Comparison of ENCODE assay signal across 14 cellular contexts in the genomic region with DNA sequence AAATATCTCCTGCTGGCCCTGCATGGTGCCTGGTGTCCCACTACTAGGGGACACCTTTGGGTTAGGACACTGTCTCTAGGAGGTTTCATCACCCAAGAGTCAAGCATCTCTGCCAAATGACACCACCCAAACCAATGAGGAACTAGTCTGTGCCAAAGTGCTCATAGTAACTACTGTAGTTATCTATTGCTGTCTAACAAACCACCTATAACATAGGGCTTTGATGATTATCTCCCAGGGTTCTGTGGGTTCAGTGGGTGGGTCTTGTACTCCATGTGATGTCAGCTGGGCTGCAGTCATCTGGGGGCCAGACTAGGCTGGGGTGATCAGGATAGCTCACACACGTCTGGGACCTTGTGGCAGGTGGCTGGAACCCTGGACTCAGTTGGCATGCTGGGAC. TPM values are rescaled to one million over a fixed set of nuclear protein-coding genes. Genes with fewer than 3 reads are reported as not detected.
A peak's percentile ranks its signal among the peaks of the same experiment; 100 is the strongest.
DNase-seq lines count a peak whose midpoint lies in the region; ATAC-seq and TF ChIP-seq lines count a peak whose summit lies in the region.
"Had no signal": no experiment of that assay in that cellular context is flagged by ENCODE, and none has a peak within 500 bp of the region (broad histone marks: within the 10 kb centered on the region; RNA-seq: fewer than 3 reads in every experiment).

No MANE protein-coding gene starts in this region.

- H3K36me3 ChIP-seq in left ventricle myocardium inferior = peaks cover 80% of the 10 kb centered on the region

- H3K27me3 Mint-ChIP-seq in activated CD8-positive, alpha-beta T cell treated with anti-CD3 and anti-CD28 coated beads, Interleukin-2, amount 10 ng/mL, durations not matched to agents 7 days and 5 days (ENCODE audit: low read depth) = no peaks in the 10 kb centered on the region
- H3K27me3 Mint-ChIP-seq in activated CD8-positive, alpha-beta T cell treated with anti-CD3 and anti-CD28 coated beads for 36 hours = no peaks in the 10 kb centered on the region
- H3K27me3 Mint-ChIP-seq in activated T-helper 2 cell treated with anti-CD3 and anti-CD28 coated beads, Interferon-gamma antibody, Interleukin-2, Interleukin-4, amounts not matched to agents 10 μg/mL and 5 μg/mL and 100 μg/mL, durations not matched to agents 14 hours and 24 hours and 36 hours (ENCODE audit: low read depth) = no peaks in the 10 kb centered on the region
- H3K27me3 Mint-ChIP-seq: CD4-positive, alpha-beta T cell had no signal

- peak overlapping the region; percentile 10 for H3K27ac Mint-ChIP-seq in activated CD8-positive, alpha-beta T cell treated with anti-CD3 and anti-CD28 coated beads, Interleukin-2, amount 10 ng/mL, durations not matched to agents 7 days and 5 days
- no peak overlapping the region for H3K27ac Mint-ChIP-seq in activated CD8-positive, alpha-beta T cell treated with anti-CD3 and anti-CD28 coated beads for 36 hours
- H3K27ac Mint-ChIP-seq in activated T-helper 2 cell treated with anti-CD3 and anti-CD28 coated beads, Interferon-gamma antibody, Interleukin-2, Interleukin-4, amounts not matched to agents 10 μg/mL and 5 μg/mL and 100 μg/mL, durations not matched to agents 14 hours and 24 hours and 36 hours = peak overlapping the region; percentile 16
- H3K27ac Mint-ChIP-seq in stimulated activated effector memory CD8-positive, alpha-beta T cell treated with anti-CD3 and anti-CD28 coated beads, Interleukin-12 subunit alpha, Interleukin-12 subunit beta, amount 100 ng/mL, for 72 hours = peak overlapping the region; percentile 78
- H3K27ac Mint-ChIP-seq: CD4-positive, alpha-beta T cell had no signal

- TF ChIP-seq CTCF in activated CD8-positive, alpha-beta T cell treated with anti-CD3 and anti-CD28 coated beads for 36 hours (IDR thresholded peaks at IDR 0.05) = no peak
- TF ChIP-seq CTCF in left ventricle myocardium inferior (IDR thresholded peaks at IDR 0.05; ENCODE audit: borderline replicate concordance) = no peak

- H3K4me3 ChIP-seq in left ventricle myocardium inferior = no peak overlapping the region

- intact Hi-C loops in activated CD8-positive, alpha-beta T cell treated with anti-CD3 and anti-CD28 coated beads for 36 hours (cut with micrococcal nuclease) = no loop called here
- intact Hi-C loops in left ventricle myocardium inferior (cut with micrococcal nuclease) (no loop called here), left cardiac atrium (cut with DNase I) (no loop called here)
- intact Hi-C loops in activated T-helper 2 cell treated with anti-CD3 and anti-CD28 coated beads, Interferon-gamma antibody, Interleukin-2, Interleukin-4, amounts not matched to agents 10 μg/mL and 5 μg/mL and 100 μg/mL, durations not matched to agents 14 hours and 24 hours and 36 hours (cut with micrococcal nuclease) = no loop called here

- H3K27ac ChIP-seq in left ventricle myocardium inferior (replicated peaks) = peak overlapping the region; percentile 87

- H3K4me1 Mint-ChIP-seq in activated CD8-positive, alpha-beta T cell treated with anti-CD3 and anti-CD28 coated beads, Interleukin-2, amount 10 ng/mL, durations not matched to agents 7 days and 5 days (ENCODE audit: low read depth) = peaks cover 65% of the 10 kb centered on the region
- peaks cover 29% of the 10 kb centered on the region for H3K4me1 Mint-ChIP-seq in activated CD8-positive, alpha-beta T cell treated with anti-CD3 and anti-CD28 coated beads for 36 hours (ENCODE audit: low read depth)
- H3K4me1 Mint-ChIP-seq in activated T-helper 2 cell treated with anti-CD3 and anti-CD28 coated beads, Interferon-gamma antibody, Interleukin-2, Interleukin-4, amounts not matched to agents 10 μg/mL and 5 μg/mL and 100 μg/mL, durations not matched to agents 14 hours and 24 hours and 36 hours (ENCODE audit: low read depth) = peaks cover 44% of the 10 kb centered on the region
- peaks cover 30% of the 10 kb centered on the region for H3K4me1 Mint-ChIP-seq in stimulated activated effector memory CD8-positive, alpha-beta T cell treated with anti-CD3 and anti-CD28 coated beads, Interleukin-12 subunit alpha, Interleukin-12 subunit beta, amount 100 ng/mL, for 72 hours

- DNase-seq in activated CD8-positive, alpha-beta T cell treated with anti-CD3 and anti-CD28 coated beads, Interleukin-2, amount 10 ng/mL, durations not matched to agents 7 days and 5 days = no peak
- DNase-seq in activated CD8-positive, alpha-beta T cell treated with anti-CD3 and anti-CD28 coated beads for 36 hours = no peak
- no peak for DNase-seq in left ventricle myocardium inferior
- no peak for DNase-seq in left cardiac atrium
- DNase-seq in activated T-helper 2 cell treated with anti-CD3 and anti-CD28 coated beads, Interferon-gamma antibody, Interleukin-2, Interleukin-4, amounts not matched to agents 10 μg/mL and 5 μg/mL and 100 μg/mL, durations not matched to agents 14 hours and 24 hours and 36 hours (ENCODE audit: low spot score) = no peak
- DNase-seq in stimulated activated effector memory CD8-positive, alpha-beta T cell treated with anti-CD3 and anti-CD28 coated beads, Interleukin-12 subunit alpha, Interleukin-12 subunit beta, amount 100 ng/mL, for 72 hours (ENCODE audit: low spot score in 2 of 2) = no peak
- DNase-seq in GOT3 (lab: John Stamatoyannopoulos, UW) = no peak
- DNase-seq in HPDE6-E6E7 (ENCODE audit: extremely low spot score) = no peak
- DNase-seq: 8988T; C1 segment of cervical spinal cord; Calu3; CD4-positive, alpha-beta T cell; DMS 273 treated with DMSO at 0.1 percent for 48 hours had no signal

- no peaks in the 10 kb centered on the region for H3K27me3 ChIP-seq in left ventricle myocardium inferior (ENCODE audit: low read depth)

- H3K4me3 Mint-ChIP-seq in activated CD8-positive, alpha-beta T cell treated with anti-CD3 and anti-CD28 coated beads, Interleukin-2, amount 10 ng/mL, durations not matched to agents 7 days and 5 days = no peak overlapping the region
- no peak overlapping the region for H3K4me3 Mint-ChIP-seq in activated CD8-positive, alpha-beta T cell treated with anti-CD3 and anti-CD28 coated beads for 36 hours
- H3K4me3 Mint-ChIP-seq in activated T-helper 2 cell treated with anti-CD3 and anti-CD28 coated beads, Interferon-gamma antibody, Interleukin-2, Interleukin-4, amounts not matched to agents 10 μg/mL and 5 μg/mL and 100 μg/mL, durations not matched to agents 14 hours and 24 hours and 36 hours (ENCODE audit: low read depth) = no peak overlapping the region
- H3K4me3 Mint-ChIP-seq in stimulated activated effector memory CD8-positive, alpha-beta T cell treated with anti-CD3 and anti-CD28 coated beads, Interleukin-12 subunit alpha, Interleukin-12 subunit beta, amount 100 ng/mL, for 72 hours = no peak overlapping the region
- H3K4me3 Mint-ChIP-seq: CD4-positive, alpha-beta T cell had no signal

- POLR2A ChIA-PET in activated CD8-positive, alpha-beta T cell treated with anti-CD3 and anti-CD28 coated beads, Interleukin-2, amount 10 ng/mL, durations not matched to agents 7 days and 5 days (lab: Charles Lee) = no interaction called here
- POLR2A ChIA-PET in activated CD8-positive, alpha-beta T cell treated with anti-CD3 and anti-CD28 coated beads for 36 hours (lab: Charles Lee) = no interaction called here

- CTCF ChIA-PET in activated CD8-positive, alpha-beta T cell treated with anti-CD3 and anti-CD28 coated beads, Interleukin-2, amount 10 ng/mL, durations not matched to agents 7 days and 5 days (lab: Charles Lee) = interaction anchor here (1.1 to 2.8 kb wide), 3 partner anchors 10 to 294 kb away, joined by 3 to 11 read pairs (median 10); a partner anchor contains a TSS
- CTCF ChIA-PET in activated CD8-positive, alpha-beta T cell treated with anti-CD3 and anti-CD28 coated beads for 36 hours (lab: Charles Lee) = interaction anchor here (1.0 to 1.7 kb wide), 3 partner anchors 9 to 364 kb away, joined by 3 to 7 read pairs (median 3); no protein-coding TSS in a partner anchor

- H3K9me3 Mint-ChIP-seq in activated CD8-positive, alpha-beta T cell treated with anti-CD3 and anti-CD28 coated beads, Interleukin-2, amount 10 ng/mL, durations not matched to agents 7 days and 5 days (ENCODE audit: insufficient read depth) = no peaks in the 10 kb centered on the region
- no peaks in the 10 kb centered on the region for H3K9me3 Mint-ChIP-seq in activated CD8-positive, alpha-beta T cell treated with anti-CD3 and anti-CD28 coated beads for 36 hours
- peaks cover 4% of the 10 kb centered on the region for H3K9me3 Mint-ChIP-seq in activated T-helper 2 cell treated with anti-CD3 and anti-CD28 coated beads, Interferon-gamma antibody, Interleukin-2, Interleukin-4, amounts not matched to agents 10 μg/mL and 5 μg/mL and 100 μg/mL, durations not matched to agents 14 hours and 24 hours and 36 hours
- no peaks in the 10 kb centered on the region for H3K9me3 Mint-ChIP-seq in stimulated activated effector memory CD8-positive, alpha-beta T cell treated with anti-CD3 and anti-CD28 coated beads, Interleukin-12 subunit alpha, Interleukin-12 subunit beta, amount 100 ng/mL, for 72 hours
- H3K9me3 Mint-ChIP-seq: CD4-positive, alpha-beta T cell had no signal

- H3K4me1 ChIP-seq in left ventricle myocardium inferior = peaks cover 97% of the 10 kb centered on the region

- H3K36me3 Mint-ChIP-seq in activated CD8-positive, alpha-beta T cell treated with anti-CD3 and anti-CD28 coated beads, Interleukin-2, amount 10 ng/mL, durations not matched to agents 7 days and 5 days (ENCODE audit: low read depth) = peaks cover 43% of the 10 kb centered on the region
- no peaks in the 10 kb centered on the region for H3K36me3 Mint-ChIP-seq in activated CD8-positive, alpha-beta T cell treated with anti-CD3 and anti-CD28 coated beads for 36 hours (ENCODE audit: low read depth)
- H3K36me3 Mint-ChIP-seq in activated T-helper 2 cell treated with anti-CD3 and anti-CD28 coated beads, Interferon-gamma antibody, Interleukin-2, Interleukin-4, amounts not matched to agents 10 μg/mL and 5 μg/mL and 100 μg/mL, durations not matched to agents 14 hours and 24 hours and 36 hours (ENCODE audit: low read depth) = peaks cover 85% of the 10 kb centered on the region
- H3K36me3 Mint-ChIP-seq in stimulated activated effector memory CD8-positive, alpha-beta T cell treated with anti-CD3 and anti-CD28 coated beads, Interleukin-12 subunit alpha, Interleukin-12 subunit beta, amount 100 ng/mL, for 72 hours = peaks cover 97% of the 10 kb centered on the region

- no peak for ATAC-seq in activated CD8-positive, alpha-beta T cell treated with anti-CD3 and anti-CD28 coated beads, Interleukin-2, amount 10 ng/mL, durations not matched to agents 7 days and 5 days
- no peak for ATAC-seq in activated CD8-positive, alpha-beta T cell treated with anti-CD3 and anti-CD28 coated beads for 36 hours
- ATAC-seq in left cardiac atrium = no peak
- ATAC-seq in stimulated activated effector memory CD8-positive, alpha-beta T cell treated with anti-CD3 and anti-CD28 coated beads, Interleukin-12 subunit alpha, Interleukin-12 subunit beta, amount 100 ng/mL, for 72 hours = no peak
- ATAC-seq: HCT116 had no signal

- H3K9me3 ChIP-seq in left ventricle myocardium inferior (replicated peaks) = no peaks in the 10 kb centered on the region

RNA-seq across cellular contexts. Expression of a gene that starts 59.8 kb away (rescaled TPM):
- total RNA-seq in activated CD8-positive, alpha-beta T cell treated with anti-CD3 and anti-CD28 coated beads, Interleukin-2, amount 10 ng/mL, durations not matched to agents 7 days and 5 days = 10 to 100 TPM; 12.6 to 16.2 TPM
- total RNA-seq in activated CD8-positive, alpha-beta T cell treated with anti-CD3 and anti-CD28 coated beads for 36 hours = 10 to 100 TPM in 1 of 2 experiments, 1 to 10 TPM in 1; 8.3 to 12.2 TPM
- total RNA-seq in left ventricle myocardium inferior = 205 TPM
- 100 to 1,000 TPM; 262 to 377 TPM for total RNA-seq in left cardiac atrium
- 100.0 and 102 TPM in 2 replicates for total RNA-seq in activated T-helper 2 cell treated with anti-CD3 and anti-CD28 coated beads, Interferon-gamma antibody, Interleukin-2, Interleukin-4, amounts not matched to agents 10 μg/mL and 5 μg/mL and 100 μg/mL, durations not matched to agents 14 hours and 24 hours and 36 hours
